In genomic region chr1:224113005-224113404, GRCh38 we compare ENCODE assay signal across 19 cellular contexts. TPM values are rescaled to one million over a fixed set of nuclear protein-coding genes. Genes with fewer than 3 reads are reported as not detected.
DNase-seq lines count a peak whose midpoint lies in the region; ATAC-seq and TF ChIP-seq lines count a peak whose summit lies in the region.
"Had no signal": no experiment of that assay in that cellular context is flagged by ENCODE, and none has a peak within 500 bp of the region (broad histone marks: within the 10 kb centered on the region; RNA-seq: fewer than 3 reads in every experiment).

No MANE protein-coding gene starts in this region.

- ATAC-seq in T-helper 17 cell (no peak), HG02885 (IDR thresholded peaks at IDR 0.05; ENCODE audit: poor library complexity, unreplicated experiment) (no peak), GM18502 (IDR thresholded peaks at IDR 0.05; ENCODE audit: poor library complexity, unreplicated experiment) (no peak)

- H3K27me3 ChIP-seq in BLaER1 (no peaks in the 10 kb centered on the region), HL-60 (ENCODE audit: insufficient read depth, poor library complexity, severe bottlenecking) (no peaks in the 10 kb centered on the region), neuron (ENCODE audit: insufficient read depth, low read length) (no peaks in the 10 kb centered on the region), mesenchymal stem cell (ENCODE audit: control insufficient read depth in 1 of 2, insufficient read depth in 1 of 2, low read length in 2 of 2) (peaks cover 0 to 8% of the 10 kb centered on the region in 2 experiments)

- H2BK120ac ChIP-seq in mesenchymal stem cell (ENCODE audit: low read depth, low read length): no peak overlapping the region

- H3K23ac ChIP-seq in mesenchymal stem cell (ENCODE audit: low read length in 2 of 2): no peak overlapping the region

- no peaks in the 10 kb centered on the region for H3K36me3 Mint-ChIP-seq in T-helper 17 cell (ENCODE audit: low read depth)

- peaks cover 6% of the 10 kb centered on the region for H3K27me3 Mint-ChIP-seq in T-helper 17 cell
- H3K27me3 Mint-ChIP-seq: activated CD4-positive, alpha-beta memory T cell treated with anti-CD3 and anti-CD28 coated beads for 36 hours had no signal

- H3K9me3 ChIP-seq in BLaER1 (no peaks in the 10 kb centered on the region), T-helper 17 cell (ENCODE audit: control insufficient read depth, low read length, poor library complexity, severe bottlenecking) (no peaks in the 10 kb centered on the region), neuron (ENCODE audit: low read length) (no peaks in the 10 kb centered on the region), mesenchymal stem cell (ENCODE audit: control insufficient read depth, low read length) (no peaks in the 10 kb centered on the region)
- H3K9me3 ChIP-seq: heart right ventricle had no signal

- no peak overlapping the region for H2AK5ac ChIP-seq in mesenchymal stem cell (ENCODE audit: low read length, severe bottlenecking)

- DNase-seq in HL-60 (ENCODE audit: low read depth in 1 of 2, low spot score in 1 of 2) (no peak), T-helper 17 cell (no peak), mesenchymal stem cell (no peak), ureter (ENCODE audit: low spot score) (no peak)
- DNase-seq: activated CD4-positive, alpha-beta memory T cell treated with anti-CD3 and anti-CD28 coated beads for 36 hours; amygdala; CD4-positive, alpha-beta memory T cell; heart right ventricle; left ventricle myocardium superior; NCI-H1092 treated with DMSO at 0.1 percent for 48 hours; NCI-H2107; NCI-H69; right cardiac atrium; SIG-M5; stimulated activated CD8-positive, alpha-beta memory T cell treated with anti-CD3 and anti-CD28 coated beads, Interleukin-4, amount 100 ng/mL, for 48 hours had no signal

- H2BK12ac ChIP-seq in mesenchymal stem cell (ENCODE audit: low read length in 2 of 2): no peak overlapping the region

- no peak overlapping the region for H4K91ac ChIP-seq in mesenchymal stem cell (ENCODE audit: low read length)

- H3K27ac Mint-ChIP-seq in T-helper 17 cell: peak overlapping the region; percentile 95

- H3K79me1 ChIP-seq in mesenchymal stem cell (replicated peaks; ENCODE audit: low read length, poor library complexity, severe bottlenecking): no peaks in the 10 kb centered on the region

- no peak overlapping the region for H2BK15ac ChIP-seq in mesenchymal stem cell (ENCODE audit: low read depth, poor library complexity, severe bottlenecking)

- no peak for TF ChIP-seq CTCF in HL-60 (IDR thresholded peaks at IDR 0.05; ENCODE audit: insufficient read depth, low read length)

- H3K27ac ChIP-seq in BLaER1 (no peak overlapping the region; the same call in 1 of the 2 replicates), HL-60 (replicated peaks) (peak overlapping the region; percentile 88), mesenchymal stem cell (ENCODE audit: low read length, poor library complexity, severe bottlenecking) (no peak overlapping the region)

- H3K9ac ChIP-seq in BLaER1 (0 out of 2 replicates have a peak overlapping the region, but pooled peaks have one; percentile 97), mesenchymal stem cell (ENCODE audit: low read length) (no peak overlapping the region)

- no peak overlapping the region for H2BK5ac ChIP-seq in mesenchymal stem cell (ENCODE audit: low read depth, low read length, poor library complexity, severe bottlenecking)

- H3K36me3 ChIP-seq in BLaER1: no peaks in the 10 kb centered on the region; the same call in 1 of the 2 replicates
- no peaks in the 10 kb centered on the region for H3K36me3 ChIP-seq in neuron (ENCODE audit: insufficient read depth, low read length)
- H3K36me3 ChIP-seq in mesenchymal stem cell (ENCODE audit: control insufficient read depth in 1 of 2, insufficient read depth in 2 of 2, low read depth in 1 of 2, low read length in 2 of 2): no peaks in the 10 kb centered on the region

- no peak overlapping the region for H3K18ac ChIP-seq in mesenchymal stem cell (ENCODE audit: low read depth in 1 of 2, low read length in 2 of 2)

- H3K4me3 Mint-ChIP-seq in T-helper 17 cell: peak overlapping the region; percentile 94

- H3K4me1 ChIP-seq in BLaER1: peaks cover 32% of the 10 kb centered on the region
- H3K4me1 ChIP-seq in neuron (ENCODE audit: insufficient read depth, low read length): peaks cover 22% of the 10 kb centered on the region
- H3K4me1 ChIP-seq in mesenchymal stem cell (ENCODE audit: control insufficient read depth, insufficient read depth, low read depth, low read length): no peaks in the 10 kb centered on the region

- no peak overlapping the region for H3K14ac ChIP-seq in mesenchymal stem cell (ENCODE audit: low read length in 2 of 2)

- peak overlapping the region; percentile 96 for H3K4me3 ChIP-seq in BLaER1
- peak overlapping the region; percentile 92 for H3K4me3 ChIP-seq in HL-60 (replicated peaks; ENCODE audit: insufficient read depth, low read length)
- H3K4me3 ChIP-seq in neuron (ENCODE audit: low read length): no peak overlapping the region
- no peak overlapping the region for H3K4me3 ChIP-seq in mesenchymal stem cell (ENCODE audit: insufficient read depth in 1 of 2, low read depth in 1 of 2, low read length in 2 of 2)

- no peak overlapping the region for H4K8ac ChIP-seq in mesenchymal stem cell (ENCODE audit: low read length)

- H3K4me1 Mint-ChIP-seq in T-helper 17 cell: peaks cover 14% of the 10 kb centered on the region

- H3K4me2 ChIP-seq in BLaER1: peak overlapping the region; percentile 93
- no peak overlapping the region for H3K4me2 ChIP-seq in mesenchymal stem cell (ENCODE audit: low read length, poor library complexity, severe bottlenecking)

- H4K20me1 ChIP-seq in BLaER1: peaks cover 31% of the 10 kb centered on the region

- peak overlapping the region; percentile 77 for H2AFZ ChIP-seq in neuron (ENCODE audit: low read depth, low read length)
- no peak overlapping the region for H2AFZ ChIP-seq in mesenchymal stem cell (ENCODE audit: low read depth, low read length)

- WGBS in mesenchymal stem cell: 100% methylated on average over 1 of the region's 10 CpGs

- no peak overlapping the region for H3K4ac ChIP-seq in mesenchymal stem cell (ENCODE audit: low read depth in 1 of 2, low read length in 2 of 2)

RNA-seq across cellular contexts. Expression of gene FBXO28, which starts 0.9 kb away (rescaled TPM):
- total RNA-seq in T-helper 17 cell: 10 to 100 TPM; 22.2 to 30.5 TPM
- polyA plus RNA-seq in mesenchymal stem cell (2013, experiment 1 of 2): 12.1 TPM
- polyA plus RNA-seq in mesenchymal stem cell (2013, experiment 2 of 2): 12.8 TPM
- 31.8 TPM for total RNA-seq in ureter

Comparison
In these comparisons a context has a peak if more than half of its experiments do, and no peak if none do; other contexts are left out.
1. H3K4me3 ChIP-seq: peak in BLaER1 (single experiment) and HL-60 (single experiment); none in neuron (single experiment) and mesenchymal stem cell (0 of 2).